ENCODE assay signal across 2 cellular contexts in genomic region chr2:167957662-167958061, GRCh38.
TF ChIP-seq lines count a peak whose summit lies in the region.

No MANE protein-coding gene starts in this region.

TF ChIP-seq in K562, 482 proteins besides CTCF, POLR2A, EP300 and RAD21 (continued from another document):
- TF ChIP-seq ZBTB33 (CRISPR knock-in tag; IDR thresholded peaks at IDR 0.05): no peak
- TF ChIP-seq MGA (IDR thresholded peaks at IDR 0.05): no peak
- TF ChIP-seq ARHGAP35 (IDR thresholded peaks at IDR 0.05; ENCODE audit: partially characterized antibody): no peak
- no peak for TF ChIP-seq ELK3 (CRISPR knock-in tag; IDR thresholded peaks at IDR 0.05)
- TF ChIP-seq SP1 (CRISPR knock-in tag; IDR thresholded peaks at IDR 0.05): no peak
- no peak for TF ChIP-seq FOXA3 (CRISPR knock-in tag; conservative IDR thresholded peaks at IDR 0.05 in 1 of 2, IDR thresholded peaks at IDR 0.05 in 1 of 2)
- no peak for TF ChIP-seq CBX8 (IDR thresholded peaks at IDR 0.05; ENCODE audit: borderline replicate concordance, extremely low read depth, low read depth, low read length, poor library complexity, severe bottlenecking)
TF ChIP-seq in K562: peak in this region for 0.

TF ChIP-seq in WTC11, 78 proteins besides CTCF, POLR2A, EP300 and RAD21 (continued from another document):
- no peak for TF ChIP-seq PRDM15 (CRISPR knock-in tag; IDR thresholded peaks at IDR 0.05)
- no peak for TF ChIP-seq NR3C1 (CRISPR knock-in tag; conservative IDR thresholded peaks at IDR 0.05; ENCODE audit: low read depth)
- no peak for TF ChIP-seq TEAD4 (CRISPR knock-in tag; IDR thresholded peaks at IDR 0.05)
- no peak for TF ChIP-seq CDX4 (CRISPR knock-in tag; IDR thresholded peaks at IDR 0.05; ENCODE audit: borderline replicate concordance)
- TF ChIP-seq FOXK1 (CRISPR knock-in tag; IDR thresholded peaks at IDR 0.05): no peak
- TF ChIP-seq USF2 (CRISPR knock-in tag; IDR thresholded peaks at IDR 0.05): no peak
- TF ChIP-seq IRF2 (CRISPR knock-in tag; IDR thresholded peaks at IDR 0.05; ENCODE audit: borderline replicate concordance, low read depth): no peak
- no peak for TF ChIP-seq CREB1 (CRISPR knock-in tag; IDR thresholded peaks at IDR 0.05)
- no peak for TF ChIP-seq ZNF512 (CRISPR knock-in tag; IDR thresholded peaks at IDR 0.05; ENCODE audit: borderline replicate concordance)
- TF ChIP-seq ATF3 (CRISPR knock-in tag; conservative IDR thresholded peaks at IDR 0.05): no peak
- TF ChIP-seq KAT7 (CRISPR knock-in tag; IDR thresholded peaks at IDR 0.05; ENCODE audit: borderline replicate concordance): no peak
- TF ChIP-seq ZNF423 (CRISPR knock-in tag; IDR thresholded peaks at IDR 0.05): no peak
- no peak for TF ChIP-seq ZNF263 (CRISPR knock-in tag; IDR thresholded peaks at IDR 0.05; ENCODE audit: low read depth)
- TF ChIP-seq MAX (CRISPR knock-in tag; IDR thresholded peaks at IDR 0.05): no peak
- TF ChIP-seq TEAD1 (CRISPR knock-in tag; IDR thresholded peaks at IDR 0.05): no peak
- TF ChIP-seq GRHL2 (CRISPR knock-in tag; IDR thresholded peaks at IDR 0.05; ENCODE audit: insufficient replicate concordance, severe bottlenecking): no peak
TF ChIP-seq in WTC11: peak in this region for 0.
